13 cellular contexts compared by ENCODE assay signal in genomic region chr20:23655551-23656211, GRCh38. TPM values are rescaled to one million over a fixed set of nuclear protein-coding genes. Genes with fewer than 3 reads are reported as not detected.
DNase-seq lines count a peak whose midpoint lies in the region; ATAC-seq and TF ChIP-seq lines count a peak whose summit lies in the region.
"Had no signal": no experiment of that assay in that cellular context is flagged by ENCODE, and none has a peak within 500 bp of the region (broad histone marks: within the 10 kb centered on the region; RNA-seq: fewer than 3 reads in every experiment).

No MANE protein-coding gene starts in this region.

- no peaks in the 10 kb centered on the region for H4K20me1 ChIP-seq in BLaER1

- 14 to 27% (median 16%) methylated on average over 22 of the region's 22 CpGs for WGBS in ovary, 3 donors

- H3K9me3 ChIP-seq in BLaER1 (no peaks in the 10 kb centered on the region), ovary (no peaks in the 10 kb centered on the region)
- H3K9me3 ChIP-seq: HAP-1 had no signal

- no peaks in the 10 kb centered on the region for H3K4me1 Mint-ChIP-seq in activated CD4-positive, alpha-beta T cell treated with anti-CD3 and anti-CD28 coated beads, Interleukin-2, amount 10 ng/mL, durations not matched to agents 24 days and 14 days

- H3K4me3 ChIP-seq in BLaER1 (peak overlapping the region; percentile 40), ovary (no peak overlapping the region)
- H3K4me3 ChIP-seq: HAP-1 had no signal

- H3K9ac ChIP-seq in BLaER1: peak overlapping the region; percentile 54; the same call in 1 of the 2 replicates

- peak overlapping the region; percentile 97 for H3K4me2 ChIP-seq in BLaER1

- H3K36me3 Mint-ChIP-seq in activated CD4-positive, alpha-beta T cell treated with anti-CD3 and anti-CD28 coated beads, Interleukin-2, amount 10 ng/mL, durations not matched to agents 24 days and 14 days (ENCODE audit: low read depth): no peaks in the 10 kb centered on the region

- no peak for TF ChIP-seq POLR2A in ovary (IDR thresholded peaks at IDR 0.05)

- peak; percentile 71 for DNase-seq in UCSD-AML1 (lab: John Stamatoyannopoulos, UW; ENCODE audit: unreplicated experiment)
- DNase-seq in Right ventricle myocardium superior: peak; percentile 86
- DNase-seq in ovary: peak in 4 of 5 donors; percentile 43 to 67 (median 50)
- no peak for DNase-seq in EL
- no peak for DNase-seq in NCI-H1930 (lab: John Stamatoyannopoulos, UW)
- no peak for DNase-seq in activated CD4-positive, alpha-beta T cell treated with anti-CD3 and anti-CD28 coated beads, Interleukin-2, amount 10 ng/mL, durations not matched to agents 24 days and 14 days
- DNase-seq: activated naive CD4-positive, alpha-beta T cell treated with anti-CD3 and anti-CD28 coated beads, Interleukin-2, amount 50 U/mL, for 16 hours; NCI-H748 treated with DMSO at 0.1 percent for 48 hours had no signal

- H3K27me3 ChIP-seq in BLaER1: no peaks in the 10 kb centered on the region
- no peaks in the 10 kb centered on the region for H3K27me3 ChIP-seq in ovary

- no peak overlapping the region for H3K4me3 Mint-ChIP-seq in activated CD4-positive, alpha-beta T cell treated with anti-CD3 and anti-CD28 coated beads, Interleukin-2, amount 10 ng/mL, durations not matched to agents 24 days and 14 days

- H3K27me3 Mint-ChIP-seq in activated CD4-positive, alpha-beta T cell treated with anti-CD3 and anti-CD28 coated beads, Interleukin-2, amount 10 ng/mL, durations not matched to agents 24 days and 14 days: peaks cover 18% of the 10 kb centered on the region

- peaks cover 38% of the 10 kb centered on the region for H3K4me1 ChIP-seq in BLaER1
- peaks cover 8% of the 10 kb centered on the region for H3K4me1 ChIP-seq in ovary (ENCODE audit: insufficient read depth)
- H3K4me1 ChIP-seq: HAP-1 had no signal

- H3K9me3 Mint-ChIP-seq in activated CD4-positive, alpha-beta T cell treated with anti-CD3 and anti-CD28 coated beads, Interleukin-2, amount 10 ng/mL, durations not matched to agents 24 days and 14 days: no peaks in the 10 kb centered on the region

- ATAC-seq in Right ventricle myocardium superior (ENCODE audit: poor library complexity): peak; percentile 80
- ATAC-seq in HG02642 (IDR thresholded peaks at IDR 0.05; ENCODE audit: poor library complexity, unreplicated experiment): no peak

- TF ChIP-seq EP300 in ovary (IDR thresholded peaks at IDR 0.05): no peak

- no peak overlapping the region for H3K27ac Mint-ChIP-seq in activated CD4-positive, alpha-beta T cell treated with anti-CD3 and anti-CD28 coated beads, Interleukin-2, amount 10 ng/mL, durations not matched to agents 24 days and 14 days

- H3K27ac ChIP-seq in BLaER1 (peak overlapping the region; percentile 72), ovary (peak overlapping the region; percentile 64 to 68)

- no peak for TF ChIP-seq CTCF in ovary (IDR thresholded peaks at IDR 0.05)

- H3K36me3 ChIP-seq in BLaER1 (no peaks in the 10 kb centered on the region), ovary (no peaks in the 10 kb centered on the region)
- H3K36me3 ChIP-seq: HAP-1 had no signal

- intact Hi-C loops in Right ventricle myocardium superior (cut with DNase I): no loop called here
- intact Hi-C loops in ovary (cut with DNase I): no loop called here
- intact Hi-C loops in activated CD4-positive, alpha-beta T cell treated with anti-CD3 and anti-CD28 coated beads, Interleukin-2, amount 10 ng/mL, durations not matched to agents 24 days and 14 days (cut with micrococcal nuclease): no loop called here

RNA-seq across cellular contexts. Expression of gene CST3, which starts 17.9 kb away (rescaled TPM):
- total RNA-seq in Right ventricle myocardium superior: 971 TPM
- total RNA-seq in ovary: 100 to 1,000 TPM; 317 to 889 (median 588) TPM
- polyA plus RNA-seq in ovary: 100 to 1,000 TPM; 352 to 404 TPM
- 0.72 and 0.95 TPM in 2 replicates for total RNA-seq in activated CD4-positive, alpha-beta T cell treated with anti-CD3 and anti-CD28 coated beads, Interleukin-2, amount 10 ng/mL, durations not matched to agents 24 days and 14 days

RNA-seq across cellular contexts. Expression of gene CST4, which starts 33.2 kb away (rescaled TPM):
- total RNA-seq in Right ventricle myocardium superior: not detected
- not detected for total RNA-seq in ovary
- polyA plus RNA-seq in ovary: not detected
- not detected in 2 replicates for total RNA-seq in activated CD4-positive, alpha-beta T cell treated with anti-CD3 and anti-CD28 coated beads, Interleukin-2, amount 10 ng/mL, durations not matched to agents 24 days and 14 days
- total RNA-seq: temporal lobe had no signal
- polyA plus RNA-seq: AG04450 had no signal

RNA-seq across cellular contexts. Expression of gene CST9, which starts 50.0 kb away (rescaled TPM):
- total RNA-seq in Right ventricle myocardium superior (not detected), ovary (not detected)
- polyA plus RNA-seq in ovary: not detected
- not detected in 2 replicates for total RNA-seq in activated CD4-positive, alpha-beta T cell treated with anti-CD3 and anti-CD28 coated beads, Interleukin-2, amount 10 ng/mL, durations not matched to agents 24 days and 14 days
- total RNA-seq: temporal lobe had no signal
- polyA plus RNA-seq: AG04450 had no signal

Comparison
In these comparisons a context has a peak if more than half of its experiments do, and no peak if none do; other contexts are left out.
1. DNase-seq: peak in UCSD-AML1 (single experiment), Right ventricle myocardium superior (single experiment) and ovary (4 of 5); none in EL (single experiment), NCI-H1930 (0 of 2) and activated CD4-positive, alpha-beta T cell treated with anti-CD3 and anti-CD28 coated beads, Interleukin-2, amount 10 ng/mL, durations not matched to agents 24 days and 14 days (single experiment).
2. RNA of gene CST3, which starts 17.9 kb away (total RNA-seq): 971 TPM in Right ventricle myocardium superior (single experiment) and 317 to 889 TPM in ovary; 0.72 to 0.95 TPM in activated CD4-positive, alpha-beta T cell treated with anti-CD3 and anti-CD28 coated beads, Interleukin-2, amount 10 ng/mL, durations not matched to agents 24 days and 14 days; every median in the first group is over 100 times any median in the second.